Comparison of ENCODE assay signal across 34 cellular contexts in the genomic region with DNA sequence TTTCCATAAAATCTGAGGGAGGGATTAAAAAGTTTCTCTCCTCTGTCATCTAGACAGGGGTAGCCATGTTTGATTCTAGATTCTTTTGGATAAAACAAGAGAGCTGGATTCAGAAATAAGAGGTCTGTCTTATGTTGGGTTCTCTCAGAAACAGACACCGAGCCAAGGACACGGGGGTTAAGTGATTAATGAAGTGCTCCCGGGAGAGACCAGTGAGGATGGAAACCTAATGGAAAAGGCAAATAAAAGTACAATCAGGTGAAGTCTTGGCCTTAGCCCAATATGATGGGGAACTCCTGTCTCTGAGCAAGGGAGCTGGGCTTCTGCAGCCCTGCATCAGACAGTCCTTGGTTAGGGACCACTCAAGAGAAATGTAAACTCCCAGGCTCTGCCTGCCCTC.
"Had no signal": no experiment of that assay in that cellular context is flagged by ENCODE, and none has a peak within 500 bp of the region (broad histone marks: within the 10 kb centered on the region; RNA-seq: fewer than 3 reads in every experiment).

No MANE protein-coding gene starts in this region.

- H3K9ac ChIP-seq: KMS-11 had no signal

- H3K36me3 ChIP-seq: MG63 had no signal

- DNase-seq: Karpas-422, Kasumi-1, MG63, MM.1S, MV-4-11, NCI-H1048, NCI-H1092, NCI-H1092 treated with DMSO at 0.1 percent for 48 hours, NCI-H1105, NCI-H1105 treated with DMSO at 0.1 percent for 48 hours, NCI-H1417, NCI-H1417 treated with DMSO at 0.1 percent for 48 hours, NCI-H1436, NCI-H1436 treated with DMSO at 0.1 percent for 48 hours, NCI-H146, NCI-H1694, NCI-H1694 treated with DMSO at 0.1 percent for 48 hours, NCI-H187, NCI-H187 treated with DMSO at 0.1 percent for 48 hours, NCI-H1930, NCI-H2029, NCI-H2029 treated with DMSO at 0.1 percent for 48 hours, NCI-H2081, NCI-H2081 treated with DMSO at 0.1 percent for 48 hours, NCI-H2107, NCI-H2171, NCI-H2171 treated with DMSO at 0.1 percent for 48 hours, NCI-H2227 treated with DMSO at 0.1 percent for 48 hours, NCI-H226, NCI-H345, NCI-H446, NCI-H446 treated with DMSO at 0.1 percent for 48 hours, NCI-H510A had no signal

- H3K4me2 ChIP-seq: KMS-11 had no signal

- H3K27ac ChIP-seq: KMS-11 had no signal

- H3K4me3 ChIP-seq: MG63 had no signal

- H3K9me3 ChIP-seq: MG63 had no signal
